Comparison of ENCODE assay signal across 9 cellular contexts in genomic region chr6:112879920-112880413, GRCh38.
DNase-seq lines count a peak whose midpoint lies in the region; ATAC-seq lines count a peak whose summit lies in the region.
"Had no signal": no experiment of that assay in that cellular context is flagged by ENCODE, and none has a peak within 500 bp of the region (broad histone marks: within the 10 kb centered on the region; RNA-seq: fewer than 3 reads in every experiment).

No MANE protein-coding gene starts in this region.

- no peak overlapping the region for H3K4me3 Mint-ChIP-seq in stimulated activated memory B cell treated with anti-CD40 and anti-IgM and Interleukin-4, amounts not matched to agents 10 μg/mL and 1 μg/mL and 100 μg/mL, for 72 hours
- H3K4me3 Mint-ChIP-seq: activated naive CD8-positive, alpha-beta T cell had no signal

- H3K4me1 Mint-ChIP-seq in stimulated activated memory B cell treated with anti-CD40 and anti-IgM and Interleukin-4, amounts not matched to agents 10 μg/mL and 1 μg/mL and 100 μg/mL, for 72 hours, result no peaks in the 10 kb centered on the region

- no peaks in the 10 kb centered on the region for H3K36me3 Mint-ChIP-seq in stimulated activated memory B cell treated with anti-CD40 and anti-IgM and Interleukin-4, amounts not matched to agents 10 μg/mL and 1 μg/mL and 100 μg/mL, for 72 hours
- H3K36me3 Mint-ChIP-seq: activated naive CD8-positive, alpha-beta T cell had no signal

- ATAC-seq in left ventricle myocardium superior (no peak), HG03469 (IDR thresholded peaks at IDR 0.05; ENCODE audit: unreplicated experiment) (no peak)
- peak; percentile 28 for ATAC-seq in stimulated activated memory B cell treated with anti-CD40 and anti-IgM and Interleukin-4, amounts not matched to agents 10 μg/mL and 1 μg/mL and 100 μg/mL, for 72 hours

- intact Hi-C loops in left ventricle myocardium superior (cut with micrococcal nuclease), result no loop called here

- H3K27ac Mint-ChIP-seq in stimulated activated memory B cell treated with anti-CD40 and anti-IgM and Interleukin-4, amounts not matched to agents 10 μg/mL and 1 μg/mL and 100 μg/mL, for 72 hours, result no peak overlapping the region
- H3K27ac Mint-ChIP-seq: activated naive CD8-positive, alpha-beta T cell had no signal

- peak; percentile 2 for DNase-seq in NK-92 treated with Interleukin-12 subunit alpha and Interleukin-12 subunit beta, amount 100 ng/mL, for 24 hours (lab: John Stamatoyannopoulos, UW)
- DNase-seq in NK-92 (lab: John Stamatoyannopoulos, UW; ENCODE audit: unreplicated experiment) (no peak), SW 1271 (lab: John Stamatoyannopoulos, UW) (peak; percentile 67 to 91), left ventricle myocardium superior (peak; percentile 31), NCI-H510A (lab: John Stamatoyannopoulos, UW) (no peak), NCI-H1417 treated with DMSO at 0.1 percent for 48 hours (lab: John Stamatoyannopoulos, UW) (no peak)

- H3K9me3 Mint-ChIP-seq in stimulated activated memory B cell treated with anti-CD40 and anti-IgM and Interleukin-4, amounts not matched to agents 10 μg/mL and 1 μg/mL and 100 μg/mL, for 72 hours, result no peaks in the 10 kb centered on the region

- H3K27me3 Mint-ChIP-seq in stimulated activated memory B cell treated with anti-CD40 and anti-IgM and Interleukin-4, amounts not matched to agents 10 μg/mL and 1 μg/mL and 100 μg/mL, for 72 hours, result peaks cover 9% of the 10 kb centered on the region
- H3K27me3 Mint-ChIP-seq: activated naive CD8-positive, alpha-beta T cell had no signal

Comparison
In these comparisons a context has a peak if more than half of its experiments do, and no peak if none do; other contexts are left out.
1. DNase-seq: peak in NK-92 treated with Interleukin-12 subunit alpha and Interleukin-12 subunit beta, amount 100 ng/mL, for 24 hours (single experiment), SW 1271 (2 of 2) and left ventricle myocardium superior (single experiment); none in NK-92 (single experiment), NCI-H510A (single experiment) and NCI-H1417 treated with DMSO at 0.1 percent for 48 hours (single experiment).